Comparison of ENCODE assay signal across 11 cellular contexts in the genomic region with DNA sequence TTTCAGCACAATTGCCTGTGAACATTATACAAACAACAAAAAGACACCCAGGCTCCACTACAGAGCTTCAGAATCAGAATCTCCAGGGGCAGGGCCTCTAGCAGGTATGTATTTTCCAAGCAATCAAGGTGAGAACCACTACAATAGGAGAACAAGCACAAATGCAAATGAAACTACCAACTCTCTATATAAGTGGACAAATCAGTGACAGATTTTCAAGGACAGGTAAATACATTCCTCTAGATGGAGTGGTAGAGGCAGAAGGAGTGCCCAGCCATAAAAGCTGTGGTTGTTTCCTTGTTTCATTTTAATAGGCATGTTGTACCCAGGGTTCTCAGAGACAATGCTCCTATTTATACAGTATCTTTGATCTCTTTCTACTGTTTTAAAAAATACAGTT. TPM values are rescaled to one million over a fixed set of nuclear protein-coding genes. Genes with fewer than 3 reads are reported as not detected.
DNase-seq lines count a peak whose midpoint lies in the region; ATAC-seq, FAIRE-seq and TF ChIP-seq lines count a peak whose summit lies in the region.
"Had no signal": no experiment of that assay in that cellular context is flagged by ENCODE, and none has a peak within 500 bp of the region (broad histone marks: within the 10 kb centered on the region; RNA-seq: fewer than 3 reads in every experiment).

No MANE protein-coding gene starts in this region.

- intact Hi-C loops in colonic mucosa (cut with DNase I): no loop called here
- intact Hi-C loops in pancreas (cut with DNase I): no loop called here
- intact Hi-C loops in heart right ventricle (cut with DNase I): loop anchor here in 1 of 10 donors (10.0 kb wide), 1 partner anchor 49 kb away; no protein-coding TSS in a partner anchor

- H3K27ac ChIP-seq in colonic mucosa: peak overlapping the region; percentile 81
- H3K27ac ChIP-seq in pancreas: peak overlapping the region; percentile 49 to 74 (median 54)
- H3K27ac ChIP-seq in heart right ventricle: peak overlapping the region in 2 of 10 donors; percentile 0 to 17

- no peaks in the 10 kb centered on the region for H3K9me3 ChIP-seq in colonic mucosa
- no peaks in the 10 kb centered on the region for H3K9me3 ChIP-seq in pancreas
- no peaks in the 10 kb centered on the region for H3K9me3 ChIP-seq in heart right ventricle

- H3K27me3 ChIP-seq in colonic mucosa (no peaks in the 10 kb centered on the region), pancreas (no peaks in the 10 kb centered on the region), heart right ventricle (no peaks in the 10 kb centered on the region)

- ATAC-seq in pancreas (peak; percentile 80 to 94 (median 90)), HG03354 (IDR thresholded peaks at IDR 0.05; ENCODE audit: poor library complexity, severe bottlenecking, unreplicated experiment) (no peak), heart right ventricle (no peak)
- ATAC-seq: activated T-helper 17 cell treated with anti-CD3 and anti-CD28 coated beads, Interleukin-2, amount 50 U/mL, for 72 hours had no signal

- H3K36me3 ChIP-seq in colonic mucosa (peaks cover 9% of the 10 kb centered on the region), pancreas (peaks cover 0 to 23% (median 14%) of the 10 kb centered on the region in 3 donors), heart right ventricle (peaks cover 0 to 83% (median 32%) of the 10 kb centered on the region in 9 donors)

- no peak overlapping the region for H3K4me3 ChIP-seq in colonic mucosa
- H3K4me3 ChIP-seq in pancreas: no peak overlapping the region
- no peak overlapping the region for H3K4me3 ChIP-seq in heart right ventricle

- no peaks in the 10 kb centered on the region for H3K4me1 ChIP-seq in colonic mucosa
- H3K4me1 ChIP-seq in pancreas: peaks cover 3 to 12% (median 12%) of the 10 kb centered on the region in 3 donors
- H3K4me1 ChIP-seq in heart right ventricle: peaks cover 0 to 36% (median 20%) of the 10 kb centered on the region in 9 donors

- DNase-seq in GM03348 (ENCODE audit: low spot score) (peak; percentile 6), NCI-H2196 (lab: John Stamatoyannopoulos, UW; ENCODE audit: unreplicated experiment) (peak; percentile 36), colonic mucosa (peak; percentile 54), pancreas (no peak), erythroblast (lab: John Stamatoyannopoulos, UW) (no peak), NCI-H146 treated with DMSO at 0.1 percent for 48 hours (lab: John Stamatoyannopoulos, UW; ENCODE audit: unreplicated experiment) (no peak), heart right ventricle (no peak)
- DNase-seq: NCI-H774 had no signal

- TF ChIP-seq CTCF in colonic mucosa (IDR thresholded peaks at IDR 0.05) (peak; percentile 19), pancreas (IDR thresholded peaks at IDR 0.05) (no peak), heart right ventricle (IDR thresholded peaks at IDR 0.05) (peak in 3 of 9 donors; percentile 9 to 31 (median 28))

- TF ChIP-seq POLR2A in erythroblast (IDR thresholded peaks at IDR 0.05; ENCODE audit: low read length): no peak

- peak; percentile 84 for FAIRE-seq in pancreas (lab: Jason Lieb, UNC)
- FAIRE-seq: TTC549 had no signal

- peak overlapping the region in 1 of 2 donors; percentile 38 for H3K9ac ChIP-seq in colonic mucosa (ENCODE audit: low read depth in 2 of 2, low read length in 2 of 2)

RNA-seq across cellular contexts. Expression of gene CCDC17, which starts 20.1 kb away (rescaled TPM):
- 1 to 10 TPM; 1.8 to 2.4 TPM for total RNA-seq in colonic mucosa
- 1 to 10 TPM in 3 of 6 donors, under 1 TPM in 3; 0.64 to 1.6 (median 1.1) TPM for total RNA-seq in pancreas
- 1 to 10 TPM; 2.1 to 2.3 TPM for polyA plus RNA-seq in pancreas
- total RNA-seq in heart right ventricle: 1 to 10 TPM in 5 of 10 donors, under 1 TPM in 5; 0.64 to 1.7 (median 1.0) TPM
- polyA plus RNA-seq in heart right ventricle: 1 to 10 TPM in 1 of 2 donors, under 1 TPM in 1; 0.62 to 5.0 TPM

RNA-seq across cellular contexts. Expression of gene GPBP1L1, which starts 42.4 kb away (rescaled TPM):
- total RNA-seq in colonic mucosa (100 to 1,000 TPM; 157 to 214 TPM), pancreas (10 to 100 TPM; 50.9 to 84.3 (median 55.8) TPM), heart right ventricle (10 to 100 TPM; 72.4 to 95.0 (median 84.0) TPM)
- polyA plus RNA-seq in pancreas (10 to 100 TPM; 21.9 to 41.7 TPM), heart right ventricle (10 to 100 TPM; 27.6 to 39.7 TPM)

RNA-seq across cellular contexts. Expression of gene TMEM69, which starts 44.0 kb away (rescaled TPM):
- total RNA-seq in colonic mucosa: 10 to 100 TPM; 21.4 to 23.6 TPM
- 10 to 100 TPM in 1 of 6 donors, 1 to 10 TPM in 5; 5.7 to 11.2 (median 7.9) TPM for total RNA-seq in pancreas
- 10 to 100 TPM in 1 of 2 donors, 1 to 10 TPM in 1; 5.9 to 13.6 TPM for polyA plus RNA-seq in pancreas
- total RNA-seq in heart right ventricle: 10 to 100 TPM; 22.8 to 31.0 (median 24.9) TPM
- 10 to 100 TPM; 12.9 to 21.6 TPM for polyA plus RNA-seq in heart right ventricle

Comparison
In these comparisons a context has a peak if more than half of its experiments do, and no peak if none do; other contexts are left out.
1. DNase-seq: peak in GM03348 (single experiment), NCI-H2196 (single experiment) and colonic mucosa (single experiment); none in pancreas (0 of 6), erythroblast (0 of 2), NCI-H146 treated with DMSO at 0.1 percent for 48 hours (single experiment) and heart right ventricle (0 of 2).
2. ATAC-seq: peak in pancreas (4 of 4); none in HG03354 (single experiment) and heart right ventricle (0 of 8).